8 cellular contexts compared by ENCODE assay signal in the genomic region with DNA sequence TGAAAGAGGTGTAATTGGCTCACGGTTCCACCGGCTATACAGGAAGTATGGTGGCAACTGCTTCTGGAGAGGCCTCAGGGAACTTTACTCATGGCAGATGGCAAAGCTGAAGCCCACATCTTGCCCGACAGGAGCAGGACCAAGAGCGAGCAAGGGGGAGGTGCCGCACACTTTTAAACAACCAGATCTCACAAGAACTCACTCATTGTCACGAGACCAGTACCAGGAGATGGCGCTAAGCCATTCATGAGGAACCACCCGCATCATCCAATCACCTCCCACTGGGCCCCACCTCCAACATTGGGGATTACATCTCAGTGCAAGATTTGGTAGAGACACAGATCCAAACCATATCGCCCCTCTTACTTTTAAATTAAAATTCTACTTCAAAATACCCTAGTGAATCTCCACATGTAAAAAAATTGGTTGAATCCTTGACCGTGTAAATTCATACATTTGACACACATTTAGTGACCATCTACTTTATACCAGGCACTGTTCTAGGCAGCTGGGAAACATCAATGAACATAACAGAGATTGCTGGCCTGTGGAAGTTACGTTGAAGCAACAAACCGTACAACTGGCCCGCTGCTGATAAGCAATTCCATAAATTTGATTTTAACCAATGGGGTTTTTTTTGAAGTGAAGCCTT.
DNase-seq lines count a peak whose midpoint lies in the region; ATAC-seq and TF ChIP-seq lines count a peak whose summit lies in the region.

No MANE protein-coding gene starts in this region.

- ATAC-seq in GM21390 (IDR thresholded peaks at IDR 0.05; ENCODE audit: unreplicated experiment): no peak

- DNase-seq in CD4-positive, alpha-beta memory T cell: peak in 4 of 5 donors; percentile 22 to 25 (median 25)
- DNase-seq in HFF-Myc (ENCODE audit: extremely low read depth, low read depth) (peak; percentile 9), iris pigment epithelial cell (ENCODE audit: low read depth) (peak; percentile 67), CD1c-positive myeloid dendritic cell (ENCODE audit: extremely low spot score) (no peak), superior temporal gyrus (ENCODE audit: extremely low spot score) (no peak), mesenteric fat pad (ENCODE audit: low spot score) (no peak)
- peak; percentile 10 for DNase-seq in activated CD4-positive, alpha-beta T cell treated with anti-CD3 and anti-CD28 coated beads, Interleukin-2, amount 50 U/mL, for 1 hour

- peak overlapping the region in 6 of 7 donors; percentile 1 to 90 (median 53) for H3K27ac Mint-ChIP-seq in CD4-positive, alpha-beta memory T cell

- H3K27me3 ChIP-seq in CD4-positive, alpha-beta memory T cell (ENCODE audit: insufficient read depth, low read length): no peaks in the 10 kb centered on the region

- intact Hi-C loops in CD4-positive, alpha-beta memory T cell (cut with micrococcal nuclease): loop anchor here (1.0 to 5.0 kb wide), 5 partner anchors 41 to 223 kb away; no protein-coding TSS in a partner anchor

- no peaks in the 10 kb centered on the region for H3K36me3 Mint-ChIP-seq in CD4-positive, alpha-beta memory T cell

- H3K9me3 ChIP-seq in CD4-positive, alpha-beta memory T cell (ENCODE audit: control insufficient read depth in 1 of 2, low read length in 2 of 2): no peaks in the 10 kb centered on the region

- no peaks in the 10 kb centered on the region for H3K36me3 ChIP-seq in CD4-positive, alpha-beta memory T cell (ENCODE audit: insufficient read depth, low read length)

- H3K27me3 Mint-ChIP-seq in CD4-positive, alpha-beta memory T cell: peaks cover 0 to 2% of the 10 kb centered on the region in 2 donors

- H3K4me3 ChIP-seq in CD4-positive, alpha-beta memory T cell (ENCODE audit: low read length in 2 of 2): no peak overlapping the region
- no peak overlapping the region for H3K4me3 ChIP-seq in HFF-Myc (replicated peaks; ENCODE audit: low read depth, low read length)

- H3K4me1 Mint-ChIP-seq in CD4-positive, alpha-beta memory T cell: peaks cover 19 to 28% (median 23%) of the 10 kb centered on the region in 4 donors

- CTCF ChIA-PET in CD4-positive, alpha-beta memory T cell (lab: Charles Lee; ENCODE audit: partially characterized antibody): interaction anchor here (1.1 to 23.7 kb wide), 8 partner anchors 12 to 222 kb away, joined by 3 to 827 read pairs (median 4); a partner anchor contains a TSS

- no peak overlapping the region for H3K27ac ChIP-seq in CD4-positive, alpha-beta memory T cell (ENCODE audit: low read depth, low read length)

- peak; percentile 34 for TF ChIP-seq CTCF in HFF-Myc (IDR thresholded peaks at IDR 0.05; ENCODE audit: low read depth, low read length, missing control alignments)

- H3K4me1 ChIP-seq in CD4-positive, alpha-beta memory T cell (ENCODE audit: insufficient read depth, low read length): peaks cover 21% of the 10 kb centered on the region

- POLR2A ChIA-PET in CD4-positive, alpha-beta memory T cell (lab: Charles Lee; ENCODE audit: partially characterized antibody): interaction anchor here (0.7 to 4.8 kb wide), 10 partner anchors 11 to 227 kb away, joined by 3 to 30 read pairs (median 3); a partner anchor contains a TSS

- no peaks in the 10 kb centered on the region for H3K9me3 Mint-ChIP-seq in CD4-positive, alpha-beta memory T cell

- H3K4me3 Mint-ChIP-seq in CD4-positive, alpha-beta memory T cell: peak overlapping the region in 7 of 8 donors; percentile 31 to 65 (median 49)

Comparison
In these comparisons a context has a peak if more than half of its experiments do, and no peak if none do; other contexts are left out.
1. DNase-seq: peak in CD4-positive, alpha-beta memory T cell (4 of 5), HFF-Myc (single experiment), activated CD4-positive, alpha-beta T cell treated with anti-CD3 and anti-CD28 coated beads, Interleukin-2, amount 50 U/mL, for 1 hour (single experiment) and iris pigment epithelial cell (single experiment); none in CD1c-positive myeloid dendritic cell (single experiment), superior temporal gyrus (single experiment) and mesenteric fat pad (single experiment).